14 cellular contexts compared by ENCODE assay signal in the genomic region with DNA sequence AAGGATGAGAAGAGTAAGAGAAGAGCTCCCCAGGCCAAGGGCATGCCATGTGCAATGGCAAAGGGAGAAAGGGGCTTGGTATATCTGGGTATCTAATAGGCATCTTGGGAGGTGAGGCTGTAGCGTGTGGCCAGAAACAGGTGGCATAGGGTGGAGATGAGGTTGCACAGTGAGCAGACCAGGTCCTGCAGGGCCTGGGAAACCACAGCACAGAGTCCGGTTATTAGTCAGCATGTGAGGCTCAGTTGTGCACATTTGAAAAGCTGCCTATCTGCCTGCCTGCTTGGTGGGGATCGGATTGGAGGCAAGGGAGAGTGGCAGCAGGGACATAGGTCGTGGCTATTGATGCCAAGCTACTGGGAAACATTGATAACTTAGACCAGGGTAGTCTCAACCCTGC.
DNase-seq lines count a peak whose midpoint lies in the region; ATAC-seq lines count a peak whose summit lies in the region.
"Had no signal": no experiment of that assay in that cellular context is flagged by ENCODE, and none has a peak within 500 bp of the region (broad histone marks: within the 10 kb centered on the region; RNA-seq: fewer than 3 reads in every experiment).

No MANE protein-coding gene starts in this region.

- ATAC-seq in GM18520 (IDR thresholded peaks at IDR 0.05; ENCODE audit: unreplicated experiment), result peak; percentile 93
- peak; percentile 88 for ATAC-seq in GM21390 (IDR thresholded peaks at IDR 0.05; ENCODE audit: unreplicated experiment)
- ATAC-seq in HG03025 (IDR thresholded peaks at IDR 0.05; ENCODE audit: low FRiP score, unreplicated experiment), result peak; percentile 87
- peak; percentile 19 for ATAC-seq in activated T-helper 17 cell treated with anti-CD3 and anti-CD28 coated beads, Interleukin-2, amount 50 U/mL, for 72 hours (replicated peaks)
- ATAC-seq: HepG2, WTC11 had no signal

- no peak overlapping the region for H3K27ac Mint-ChIP-seq in activated T-helper 17 cell treated with anti-CD3 and anti-CD28 coated beads, Interleukin-2, amount 50 U/mL, for 72 hours
- H3K27ac Mint-ChIP-seq: WTC11 had no signal

- DNase-seq in MV-4-11 (lab: John Stamatoyannopoulos, UW) (no peak), NCI-H1694 treated with DMSO at 0.1 percent for 48 hours (lab: John Stamatoyannopoulos, UW) (no peak), C1 segment of cervical spinal cord (lab: John Stamatoyannopoulos, UW) (no peak)
- DNase-seq in activated T-cell treated with anti-CD3 and anti-CD28 coated beads, Interleukin-2, amount 50 U/mL, for 1 hour, result no peak
- DNase-seq: activated gamma-delta T cell; NCI-H2081; ovary; stimulated activated CD4-positive, alpha-beta T cell treated with anti-CD3 and anti-CD28 coated beads, Interleukin-4, amount 100 ng/mL, for 24 hours had no signal

- no peaks in the 10 kb centered on the region for H3K36me3 Mint-ChIP-seq in activated T-helper 17 cell treated with anti-CD3 and anti-CD28 coated beads, Interleukin-2, amount 50 U/mL, for 72 hours (ENCODE audit: low read depth)
- H3K36me3 Mint-ChIP-seq: WTC11 had no signal

- no peak overlapping the region for H3K4me3 Mint-ChIP-seq in activated T-helper 17 cell treated with anti-CD3 and anti-CD28 coated beads, Interleukin-2, amount 50 U/mL, for 72 hours
- H3K4me3 Mint-ChIP-seq: WTC11 had no signal

- no peaks in the 10 kb centered on the region for H3K4me1 Mint-ChIP-seq in activated T-helper 17 cell treated with anti-CD3 and anti-CD28 coated beads, Interleukin-2, amount 50 U/mL, for 72 hours

- no peaks in the 10 kb centered on the region for H3K9me3 Mint-ChIP-seq in activated T-helper 17 cell treated with anti-CD3 and anti-CD28 coated beads, Interleukin-2, amount 50 U/mL, for 72 hours
- H3K9me3 Mint-ChIP-seq: WTC11 had no signal

- peaks cover 15% of the 10 kb centered on the region for H3K27me3 Mint-ChIP-seq in activated T-helper 17 cell treated with anti-CD3 and anti-CD28 coated beads, Interleukin-2, amount 50 U/mL, for 72 hours

Comparison
In these comparisons a context has a peak if more than half of its experiments do, and no peak if none do; other contexts are left out.
1. ATAC-seq: peak in every context shown above with its lines; median percentile 93 in GM18520; 88 in GM21390; 87 in HG03025; 19 in activated T-helper 17 cell treated with anti-CD3 and anti-CD28 coated beads, Interleukin-2, amount 50 U/mL, for 72 hours.